1 cellular context compared by ENCODE assay signal in genomic region chr20:1720845-1721475, GRCh38.
TF ChIP-seq lines count a peak whose summit lies in the region.

No MANE protein-coding gene starts in this region.

TF ChIP-seq in GM23338, 12 proteins besides CTCF, POLR2A, EP300 and RAD21 (continued from another document):
- TF ChIP-seq ZNF462 (CRISPR knock-in tag; IDR thresholded peaks at IDR 0.05) (no peak), REST (IDR thresholded peaks at IDR 0.05; ENCODE audit: unreplicated experiment) (no peak)
